31 cellular contexts compared by ENCODE assay signal in genomic region chr6:17948725-17949124, GRCh38. TPM values are rescaled to one million over a fixed set of nuclear protein-coding genes. Genes with fewer than 3 reads are reported as not detected.
"Had no signal": no experiment of that assay in that cellular context is flagged by ENCODE, and none has a peak within 500 bp of the region (broad histone marks: within the 10 kb centered on the region; RNA-seq: fewer than 3 reads in every experiment).

No MANE protein-coding gene starts in this region.

- H3K4me3 ChIP-seq: ascending aorta, body of pancreas, breast epithelium had no signal

- ATAC-seq: activated CD8-positive, alpha-beta memory T cell treated with anti-CD3 and anti-CD28 coated beads, Interleukin-2, amount 10 ng/mL, durations not matched to agents 7 days and 5 days; activated CD8-positive, alpha-beta T cell treated with anti-CD3 and anti-CD28 coated beads for 36 hours; activated naive CD8-positive, alpha-beta T cell treated with anti-CD3 and anti-CD28 coated beads, Interleukin-2, amount 50 U/mL, for 24 hours; body of pancreas; T-cell; T-helper 17 cell had no signal

- H3K9me3 ChIP-seq: ascending aorta, body of pancreas, breast epithelium had no signal

- DNase-seq: activated B cell treated with CpG ODN at 0.5 μM for 24 hours; activated CD4-positive, alpha-beta memory T cell treated with anti-CD3 and anti-CD28 coated beads for 36 hours; activated CD4-positive, alpha-beta T cell treated with anti-CD3 and anti-CD28 coated beads for 4 hours; activated CD4-positive, alpha-beta T cell treated with anti-CD3 and anti-CD28 coated beads, Interleukin-2, amount 10 ng/mL, durations not matched to agents 24 days and 14 days; activated CD4-positive, alpha-beta T cell treated with anti-CD3 and anti-CD28 coated beads, Interleukin-2, amount 50 U/mL, for 1 hour; activated CD4-positive, alpha-beta T cell treated with anti-CD3 and anti-CD28 coated beads, Interleukin-2, amount 50 U/mL, for 4 hours; activated CD4-positive, CD25-positive, alpha-beta regulatory T cell treated with anti-CD3 and anti-CD28 coated beads, Interleukin-2, amount 50 U/mL, for 72 hours; activated CD8-positive, alpha-beta memory T cell treated with anti-CD3 and anti-CD28 coated beads, Interleukin-2, amount 10 ng/mL, durations not matched to agents 7 days and 5 days; activated CD8-positive, alpha-beta memory T cell treated with anti-CD3 and anti-CD28 coated beads, Interleukin-2, amount 50 U/mL, for 48 hours; activated CD8-positive, alpha-beta T cell treated with anti-CD3 and anti-CD28 coated beads for 36 hours; activated effector memory CD4-positive, alpha-beta T cell treated with Interleukin-2 at 50 U/mL for 16 hours; activated gamma-delta T cell; activated naive CD4-positive, alpha-beta T cell treated with anti-CD3 and anti-CD28 coated beads, Interleukin-2, amount 10 ng/mL, durations not matched to agents 7 days and 5 days; activated naive CD4-positive, alpha-beta T cell treated with Interleukin-2 at 50 U/mL for 16 hours; activated naive CD8-positive, alpha-beta T cell treated with anti-CD3 and anti-CD28 coated beads, Interleukin-2, amount 10 ng/mL, durations not matched to agents 7 days and 5 days; activated naive CD8-positive, alpha-beta T cell treated with anti-CD3 and anti-CD28 coated beads, Interleukin-2, amount 50 U/mL, for 24 hours; activated T-cell treated with anti-CD3 and anti-CD28 coated beads, Interleukin-2, amount 50 U/mL, for 24 hours; activated T-cell treated with anti-CD3 and anti-CD28 coated beads, Interleukin-2, amount 50 U/mL, for 48 hours; amygdala; anterior cingulate cortex; body of pancreas; brain microvascular endothelial cell; central memory CD4-positive, alpha-beta T cell; T-cell; T-helper 17 cell; T-helper 9 cell had no signal

- H3K27me3 ChIP-seq: ascending aorta, body of pancreas, brain microvascular endothelial cell, breast epithelium had no signal

- H3K27ac ChIP-seq: body of pancreas, brain microvascular endothelial cell, breast epithelium, VCaP had no signal

- H3K36me3 ChIP-seq: brain microvascular endothelial cell, breast epithelium had no signal

- H3K4me1 ChIP-seq: breast epithelium had no signal

- FAIRE-seq: TTC549 had no signal

RNA-seq across cellular contexts. Expression of gene KIF13A, which starts 38.7 kb away (rescaled TPM):
- total RNA-seq: activated CD4-positive, alpha-beta T cell treated with anti-CD3 and anti-CD28 coated beads, Interleukin-2, amount 10 ng/mL, durations not matched to agents 24 days and 14 days; activated CD8-positive, alpha-beta T cell treated with anti-CD3 and anti-CD28 coated beads for 36 hours; activated T-helper 2 cell treated with anti-CD3 and anti-CD28 coated beads, Interferon-gamma antibody, Interleukin-2, Interleukin-4, amounts not matched to agents 10 μg/mL and 5 μg/mL and 100 μg/mL, durations not matched to agents 14 hours and 24 hours and 36 hours had no signal
